ENCODE assay signal across 12 cellular contexts in the genomic region with DNA sequence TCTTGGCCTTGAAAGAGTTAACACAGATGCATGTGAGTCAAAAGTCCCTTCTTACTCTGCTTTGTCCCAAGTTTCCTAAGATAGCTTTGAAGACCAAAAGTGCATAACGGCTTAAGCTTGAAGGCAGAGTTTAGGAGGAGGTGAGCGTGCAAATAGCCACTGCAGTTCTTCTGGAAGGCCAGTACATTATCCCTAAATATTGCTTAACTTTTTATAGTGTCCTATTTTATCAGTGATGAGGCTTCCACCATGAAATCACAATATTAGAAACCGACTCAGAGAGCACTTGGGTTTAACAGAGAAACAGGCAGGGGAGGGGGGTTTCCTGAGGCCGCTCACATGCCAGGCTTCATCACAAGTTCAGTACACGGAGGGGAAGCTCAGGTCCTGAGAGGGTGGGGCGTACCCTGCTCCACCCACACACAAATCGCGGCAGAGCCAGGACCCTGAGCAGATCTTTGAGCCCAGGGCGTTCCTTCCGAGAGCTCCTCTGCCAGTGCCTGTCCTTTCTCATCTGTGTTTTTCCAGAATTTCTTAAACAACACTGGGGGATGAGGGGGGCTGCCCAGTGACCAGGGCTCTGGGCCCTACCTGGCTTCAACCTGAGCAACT. TPM values are rescaled to one million over a fixed set of nuclear protein-coding genes. Genes with fewer than 3 reads are reported as not detected.
DNase-seq lines count a peak whose midpoint lies in the region; ATAC-seq, FAIRE-seq and TF ChIP-seq lines count a peak whose summit lies in the region.
"Had no signal": no experiment of that assay in that cellular context is flagged by ENCODE, and none has a peak within 500 bp of the region (broad histone marks: within the 10 kb centered on the region; RNA-seq: fewer than 3 reads in every experiment).

No MANE protein-coding gene starts in this region.

- H3K27me3 ChIP-seq in HepG2 (ENCODE audit: control insufficient read depth in 1 of 2, insufficient read depth in 2 of 2, low read length in 2 of 2) (no peaks in the 10 kb centered on the region; a peak in 1 of 5 replicates), uterus (no peaks in the 10 kb centered on the region)
- H3K27me3 ChIP-seq: neural progenitor cell had no signal

- no peak overlapping the region for H3K27ac Mint-ChIP-seq in stimulated activated effector memory CD8-positive, alpha-beta T cell treated with anti-CD3 and anti-CD28 coated beads, Interleukin-12 subunit alpha, Interleukin-12 subunit beta, amount 100 ng/mL, for 72 hours
- H3K27ac Mint-ChIP-seq: neural progenitor cell had no signal

- TF ChIP-seq CTCF in RWPE1 (conservative IDR thresholded peaks at IDR 0.05; ENCODE audit: low read depth) (no peak), HepG2 (CRISPR knock-in tag; IDR thresholded peaks at IDR 0.05) (no peak), uterus (IDR thresholded peaks at IDR 0.05) (no peak)

- H4K20me1 ChIP-seq in HepG2 (ENCODE audit: insufficient read depth, low read length) = no peaks in the 10 kb centered on the region

- in situ Hi-C loops in HepG2 (cut with HindIII; ENCODE audit: extremely low pct_ligation_motif_present, low pct_unique_long_range_greater_than_20kb) = no loop called here

- H3K36me3 ChIP-seq in HepG2 (replicated peaks in 1 of 2; ENCODE audit: control insufficient read depth in 1 of 2, insufficient read depth in 2 of 2, low read length in 2 of 2) = no peaks in the 10 kb centered on the region
- H3K36me3 ChIP-seq in uterus = no peaks in the 10 kb centered on the region
- H3K36me3 ChIP-seq: neural progenitor cell had no signal

- CTCF ChIA-PET in RWPE1 (lab: Yijun Ruan, JAX) (interaction anchor here (0.6 kb wide), 1 partner anchor 1447 kb away, joined by 4 read pairs; no protein-coding TSS in a partner anchor), HepG2 (lab: Yijun Ruan, JAX; ENCODE audit: low intra/inter-chr PET ratio, low total read pairs) (interaction anchor here (0.6 kb wide), 1 partner anchor 77 kb away, joined by 3 read pairs; no protein-coding TSS in a partner anchor)

- H3K4me3 ChIP-seq in HepG2 (replicated peaks in 1 of 3; ENCODE audit: insufficient read depth in 1 of 3, low read depth in 2 of 3, low read length in 3 of 3) = no peak overlapping the region
- no peak overlapping the region for H3K4me3 ChIP-seq in uterus
- H3K4me3 ChIP-seq: neural progenitor cell had no signal

- peak; percentile 38 for ATAC-seq in Right ventricle myocardium inferior
- ATAC-seq in HepG2 = peak; percentile 34; the same call in 1 of the 3 replicates
- no peak for ATAC-seq in stimulated activated effector memory CD8-positive, alpha-beta T cell treated with anti-CD3 and anti-CD28 coated beads, Interleukin-12 subunit alpha, Interleukin-12 subunit beta, amount 100 ng/mL, for 72 hours

- intact Hi-C loops in Right ventricle myocardium inferior (cut with DNase I) = no loop called here
- intact Hi-C loops in cardiac septum (cut with DNase I) = no loop called here
- intact Hi-C loops in HepG2 (cut with micrococcal nuclease; ENCODE audit: unreplicated experiment) = no loop called here
- intact Hi-C loops in uterus (cut with DNase I; ENCODE audit: low total_unique reads) = no loop called here

- no peak for TF ChIP-seq RAD21 in HepG2 (CRISPR knock-in tag; IDR thresholded peaks at IDR 0.05)

- FAIRE-seq in HepG2 (lab: Jason Lieb, UNC) = no peak

- peak overlapping the region; percentile 64 for H3K27ac ChIP-seq in RWPE1
- H3K27ac ChIP-seq in HepG2 (ENCODE audit: extremely low read length, insufficient read depth, low read length) = no peak overlapping the region
- H3K27ac ChIP-seq in uterus = peak overlapping the region; percentile 18 to 54
- H3K27ac ChIP-seq: C4-2B, neural progenitor cell had no signal

- no peak overlapping the region for H2AFZ ChIP-seq in HepG2 (ENCODE audit: low read length)
- H2AFZ ChIP-seq: neural progenitor cell had no signal

- no peaks in the 10 kb centered on the region for H3K79me2 ChIP-seq in HepG2 (ENCODE audit: insufficient read depth, low read length)

- H3K4me1 ChIP-seq in HepG2 (ENCODE audit: insufficient read depth, low read length) (peaks cover 5% of the 10 kb centered on the region; the same call in 1 of the 2 replicates), uterus (peaks cover 8 to 10% of the 10 kb centered on the region in 2 donors)
- H3K4me1 ChIP-seq: neural progenitor cell had no signal

- no peak overlapping the region for H3K9ac ChIP-seq in HepG2 (ENCODE audit: insufficient read depth, low read depth, low read length)
- H3K9ac ChIP-seq: neural progenitor cell had no signal

- TF ChIP-seq POLR2A in HepG2 (IDR thresholded peaks at IDR 0.05; ENCODE audit: insufficient read depth in 1 of 2, low read depth in 2 of 2, low read length in 2 of 2) = no peak
- no peak for TF ChIP-seq POLR2A in uterus (IDR thresholded peaks at IDR 0.05)

- no peak for TF ChIP-seq EP300 in HepG2 (IDR thresholded peaks at IDR 0.05; ENCODE audit: low read depth in 2 of 2, low read length in 2 of 2)
- TF ChIP-seq EP300 in HepG2 (CRISPR knock-in tag; IDR thresholded peaks at IDR 0.05; ENCODE audit: borderline replicate concordance) = no peak

- H3K9me3 ChIP-seq in HepG2 (ENCODE audit: low read length) (no peaks in the 10 kb centered on the region), uterus (no peaks in the 10 kb centered on the region)

- H3K4me2 ChIP-seq in HepG2 (ENCODE audit: low read depth, low read length) = no peak overlapping the region
- H3K4me2 ChIP-seq: neural progenitor cell had no signal

- H3K36me3 Mint-ChIP-seq in stimulated activated effector memory CD8-positive, alpha-beta T cell treated with anti-CD3 and anti-CD28 coated beads, Interleukin-12 subunit alpha, Interleukin-12 subunit beta, amount 100 ng/mL, for 72 hours = no peaks in the 10 kb centered on the region
- H3K36me3 Mint-ChIP-seq: neural progenitor cell had no signal

- no peaks in the 10 kb centered on the region for H3K9me3 Mint-ChIP-seq in stimulated activated effector memory CD8-positive, alpha-beta T cell treated with anti-CD3 and anti-CD28 coated beads, Interleukin-12 subunit alpha, Interleukin-12 subunit beta, amount 100 ng/mL, for 72 hours
- H3K9me3 Mint-ChIP-seq: neural progenitor cell had no signal

- POLR2A ChIA-PET in RWPE1 (lab: Yijun Ruan, JAX; ENCODE audit: low non-redundant PET) (no interaction called here), HepG2 (lab: Yijun Ruan, JAX) (no interaction called here)

- no peaks in the 10 kb centered on the region for H3K4me1 Mint-ChIP-seq in stimulated activated effector memory CD8-positive, alpha-beta T cell treated with anti-CD3 and anti-CD28 coated beads, Interleukin-12 subunit alpha, Interleukin-12 subunit beta, amount 100 ng/mL, for 72 hours

- BruUV-seq in HepG2 (replicated peaks; lab: Mats Ljungman, UMichigan) = no TSS peak

- no peak for DNase-seq in Right ventricle myocardium inferior (ENCODE audit: missing footprints)
- DNase-seq in cardiac septum (ENCODE audit: low spot score) = no peak
- DNase-seq in RWPE1 (ENCODE audit: low spot score) = no peak
- no peak for DNase-seq in HepG2 (ENCODE audit: low spot score)
- peak; percentile 51 to 52 for DNase-seq in uterus
- DNase-seq in NOMO-1 treated with DMSO at 0.1 percent for 48 hours (lab: John Stamatoyannopoulos, UW; ENCODE audit: unreplicated experiment) = no peak
- DNase-seq in SHP77 (lab: John Stamatoyannopoulos, UW) = no peak
- no peak for DNase-seq in stimulated activated effector memory CD8-positive, alpha-beta T cell treated with anti-CD3 and anti-CD28 coated beads, Interleukin-12 subunit alpha, Interleukin-12 subunit beta, amount 100 ng/mL, for 72 hours (ENCODE audit: low spot score in 2 of 2)
- DNase-seq: NCI-H226 had no signal

- no peak overlapping the region for H3K4me3 Mint-ChIP-seq in stimulated activated effector memory CD8-positive, alpha-beta T cell treated with anti-CD3 and anti-CD28 coated beads, Interleukin-12 subunit alpha, Interleukin-12 subunit beta, amount 100 ng/mL, for 72 hours
- H3K4me3 Mint-ChIP-seq: neural progenitor cell had no signal

- WGBS in HepG2 (ENCODE audit: low lambda C conversion rate) = 23% methylated on average over 6 of the region's 10 CpGs

TF ChIP-seq in HepG2, 621 proteins besides CTCF, POLR2A, EP300 and RAD21:
- TF ChIP-seq ZNF652 (CRISPR knock-in tag; IDR thresholded peaks at IDR 0.05; ENCODE audit: borderline replicate concordance, low read depth) (peak; percentile 44; the same call in 1 of the 2 replicates), TSC22D2 (CRISPR knock-in tag; IDR thresholded peaks at IDR 0.05; ENCODE audit: borderline replicate concordance) (no peak)

RNA-seq across cellular contexts. Expression of gene BDKRB2, which starts 26.8 kb away (rescaled TPM):
- total RNA-seq in Right ventricle myocardium inferior (0.76 TPM), cardiac septum (0.57 TPM), HepG2 (2016; rRNA removed; fragmentation: Illumina TruSeq; extraction: Trizol) (not detected in 2 replicates), uterus (10 to 100 TPM in 2 of 4 donors, 1 to 10 TPM in 2; 4.4 to 34.6 (median 11.1) TPM)
- not detected in 2 replicates for total RNA-seq in HepG2 (2016; cell fraction: cytosol; rRNA removed; fragmentation: Illumina TruSeq; extraction: Trizol; ENCODE audit: low read depth)
- not detected in 2 replicates for total RNA-seq in HepG2 (2016; cell fraction: insoluble cytoplasmic fraction; rRNA removed; fragmentation: Illumina TruSeq; extraction: Trizol)
- total RNA-seq in HepG2 (2016; cell fraction: membrane; rRNA removed; fragmentation: Illumina TruSeq; extraction: Trizol) = not detected in 2 replicates
- total RNA-seq in HepG2 (2016; cell fraction: nucleus; rRNA removed; fragmentation: Illumina TruSeq; extraction: Trizol) = not detected in 2 replicates
- polyA plus RNA-seq in HepG2 (2011; rRNA removed) = 0.03 TPM in 2 replicates
- 0.03 TPM in 2 replicates for polyA plus RNA-seq in HepG2 (2011; cell fraction: cytosol; rRNA removed)
- polyA plus RNA-seq in HepG2 (2011; cell fraction: nucleus; rRNA removed) = not detected in 2 replicates
- not detected in 2 replicates for polyA plus RNA-seq in HepG2 (2012)
- polyA plus RNA-seq in HepG2 (2016; cell fraction: cytosol; fragmentation: Illumina TruSeq; extraction: Trizol; ENCODE audit: low read depth) = not detected in 2 replicates
- not detected in 2 replicates for polyA plus RNA-seq in HepG2 (2016; cell fraction: insoluble cytoplasmic fraction; fragmentation: Illumina TruSeq; extraction: Trizol; ENCODE audit: low read depth)
- not detected in 2 replicates for polyA plus RNA-seq in HepG2 (2016; cell fraction: membrane; fragmentation: Illumina TruSeq; extraction: Trizol; ENCODE audit: low read depth)
- polyA plus RNA-seq in HepG2 (2016; cell fraction: nucleus; fragmentation: Illumina TruSeq; extraction: Trizol; ENCODE audit: insufficient read depth, low read depth) = not detected in 2 replicates
- polyA minus RNA-seq in HepG2 (2011; rRNA and poly(A)+ RNA removed; ENCODE audit: low replicate concordance) = 0.04 and 24.0 TPM in 2 replicates
- polyA minus RNA-seq in HepG2 (2011; cell fraction: cytosol; rRNA and poly(A)+ RNA removed) = not detected in 2 replicates
- 0.12 TPM in 1 of 2 replicates, not detected in the other for polyA minus RNA-seq in HepG2 (2011; cell fraction: nucleus; rRNA and poly(A)+ RNA removed)
- total RNA-seq: SK-MEL-5 had no signal

Comparison
In these comparisons a context has a peak if more than half of its experiments do, and no peak if none do; other contexts are left out.
1. DNase-seq: peak in uterus (2 of 2); none in Right ventricle myocardium inferior (single experiment), cardiac septum (single experiment), RWPE1 (single experiment), HepG2 (single experiment), NOMO-1 treated with DMSO at 0.1 percent for 48 hours (single experiment), SHP77 (0 of 2) and stimulated activated effector memory CD8-positive, alpha-beta T cell treated with anti-CD3 and anti-CD28 coated beads, Interleukin-12 subunit alpha, Interleukin-12 subunit beta, amount 100 ng/mL, for 72 hours (0 of 2).